ENCODE assay signal across 23 cellular contexts in genomic region chr21:17351766-17352165, GRCh38.
DNase-seq lines count a peak whose midpoint lies in the region; ATAC-seq and TF ChIP-seq lines count a peak whose summit lies in the region.
"Had no signal": no experiment of that assay in that cellular context is flagged by ENCODE, and none has a peak within 500 bp of the region (broad histone marks: within the 10 kb centered on the region; RNA-seq: fewer than 3 reads in every experiment).

No MANE protein-coding gene starts in this region.

- H3K27ac ChIP-seq in hepatocyte (no peak overlapping the region), caudate nucleus (ENCODE audit: low read depth, low read length) (no peak overlapping the region)
- H3K27ac ChIP-seq: SJSA1 had no signal

- H3K4me2 ChIP-seq in hepatocyte, result no peak overlapping the region

- in situ Hi-C loops in SK-MEL-5 (cut with HindIII; ENCODE audit: low pct_unique_long_range_greater_than_20kb, low sequenced_read_pairs), result no loop called here

- no peaks in the 10 kb centered on the region for H3K4me1 ChIP-seq in hepatocyte (ENCODE audit: insufficient read depth)
- H3K4me1 ChIP-seq: SJSA1 had no signal

- no peak overlapping the region for H3K4me3 ChIP-seq in retinal pigment epithelial cell (ENCODE audit: low read length)
- no peak overlapping the region for H3K4me3 ChIP-seq in hepatocyte
- H3K4me3 ChIP-seq: K562, SJSA1 had no signal

- no peaks in the 10 kb centered on the region for H4K20me1 ChIP-seq in hepatocyte (ENCODE audit: insufficient read depth, poor library complexity, severe bottlenecking)

- H2AFZ ChIP-seq in hepatocyte, result no peak overlapping the region

- H3K27me3 ChIP-seq in hepatocyte, result no peaks in the 10 kb centered on the region
- H3K27me3 ChIP-seq: SJSA1 had no signal

- H3K36me3 ChIP-seq in hepatocyte (replicated peaks; ENCODE audit: insufficient read depth, low read depth), result no peaks in the 10 kb centered on the region
- H3K36me3 ChIP-seq: SJSA1 had no signal

- WGBS in hepatocyte (ENCODE audit: low lambda C conversion rate, missing lambda C conversion rate), result 94% methylated on average over 2 of the region's 2 CpGs

- peak; percentile 32 for DNase-seq in COLO829 (ENCODE audit: low spot score)
- DNase-seq in M059J (ENCODE audit: low read depth), result peak; percentile 12
- peak; percentile 17 for DNase-seq in SK-MEL-5 (ENCODE audit: low read depth, low spot score)
- DNase-seq in retinal pigment epithelial cell (ENCODE audit: low read depth), result peak; percentile 42
- DNase-seq in hepatocyte (ENCODE audit: low spot score), result no peak
- DNase-seq in caudate nucleus (lab: John Stamatoyannopoulos, UW), result no peak
- DNase-seq: 8988T; GDM1; Kasumi-1; MV-4-11; NCI-H1694; NCI-H2081; NCI-H2171; NCI-H446; NCI-H524 treated with DMSO at 0.1 percent for 48 hours; NCI-H82; NK-92 treated with Interleukin-12 subunit alpha and Interleukin-12 subunit beta, amount 100 ng/mL, for 24 hours; Right ventricle myocardium superior; RPMI8226; T-cell had no signal

- no peaks in the 10 kb centered on the region for H3K9me2 ChIP-seq in hepatocyte (replicated peaks; ENCODE audit: insufficient read depth)

- TF ChIP-seq CTCF in retinal pigment epithelial cell (conservative IDR thresholded peaks at IDR 0.05; ENCODE audit: low read depth, low read length), result no peak
- no peak for TF ChIP-seq CTCF in hepatocyte (IDR thresholded peaks at IDR 0.05; ENCODE audit: poor library complexity)

- no peaks in the 10 kb centered on the region for H3K79me2 ChIP-seq in hepatocyte

- no peak for ATAC-seq in HG02981 (IDR thresholded peaks at IDR 0.05; ENCODE audit: unreplicated experiment)
- ATAC-seq: K562, T-cell had no signal

- H3K9me3 ChIP-seq in hepatocyte (ENCODE audit: low read depth), result no peaks in the 10 kb centered on the region
- H3K9me3 ChIP-seq: SJSA1 had no signal

Comparison
In these comparisons a context has a peak if more than half of its experiments do, and no peak if none do; other contexts are left out.
1. DNase-seq: peak in COLO829 (single experiment), M059J (single experiment), SK-MEL-5 (single experiment) and retinal pigment epithelial cell (single experiment); none in hepatocyte (single experiment) and caudate nucleus (0 of 61).